Comparison of ENCODE assay signal across 11 cellular contexts in genomic region chr2:208356420-208356819, GRCh38. TPM values are rescaled to one million over a fixed set of nuclear protein-coding genes. Genes with fewer than 3 reads are reported as not detected.
A peak's percentile ranks its signal among the peaks of the same experiment; 100 is the strongest.
DNase-seq lines count a peak whose midpoint lies in the region; ATAC-seq, FAIRE-seq and TF ChIP-seq lines count a peak whose summit lies in the region.
"Not testable (repeated sequence)": the region's sequence is repeated elsewhere in the genome, so short reads cannot be mapped to it uniquely, and the experiment has no call there.
"Had no signal": no experiment of that assay in that cellular context is flagged by ENCODE, and none has a peak within 500 bp of the region (broad histone marks: within the 10 kb centered on the region; RNA-seq: fewer than 3 reads in every experiment).

No MANE protein-coding gene starts in this region.

- POLR2A ChIA-PET in CD4-positive, alpha-beta T cell (lab: Charles Lee); naive thymus-derived CD8-positive, alpha-beta T cell (lab: Charles Lee): not testable (repeated sequence)

- H3K4me1 Mint-ChIP-seq in CD4-positive, alpha-beta T cell (ENCODE audit: low read depth); activated naive CD8-positive, alpha-beta T cell (ENCODE audit: low read depth); effector memory CD8-positive, alpha-beta T cell (ENCODE audit: low read depth in 2 of 2); naive thymus-derived CD8-positive, alpha-beta T cell; stimulated activated naive B cell treated with anti-CD40 and anti-IgM and Interleukin-4, amounts not matched to agents 10 μg/mL and 1 μg/mL and 100 μg/mL, for 72 hours: not testable (repeated sequence)

- not testable (repeated sequence) for DNase-seq in CD4-positive, alpha-beta T cell; RCC 7860 (ENCODE audit: low spot score); effector memory CD8-positive, alpha-beta T cell; naive thymus-derived CD8-positive, alpha-beta T cell; stimulated activated naive B cell treated with anti-CD40 and anti-IgM and Interleukin-4, amounts not matched to agents 10 μg/mL and 1 μg/mL and 100 μg/mL, for 72 hours
- DNase-seq in iris pigment epithelial cell (ENCODE audit: low read depth): peak; percentile 36

- peak; percentile 23 for FAIRE-seq in RCC 7860 (lab: Jason Lieb, UNC)

- CTCF ChIA-PET in CD4-positive, alpha-beta T cell (lab: Charles Lee): interaction anchor here (1.3 kb wide), 1 partner anchor 10 kb away, joined by 4 read pairs; no protein-coding TSS in a partner anchor

- intact Hi-C loops in CD4-positive, alpha-beta T cell (cut with DNase I, micrococcal nuclease): not testable (repeated sequence)

- not testable (repeated sequence) for H3K27me3 ChIP-seq in CD4-positive, alpha-beta T cell (ENCODE audit: control insufficient read depth, insufficient read depth, low read length)

- not testable (repeated sequence) for ATAC-seq in CD4-positive, alpha-beta T cell (ENCODE audit: poor library complexity); effector memory CD8-positive, alpha-beta T cell (replicated peaks); naive thymus-derived CD8-positive, alpha-beta T cell; stimulated activated naive B cell treated with anti-CD40 and anti-IgM and Interleukin-4, amounts not matched to agents 10 μg/mL and 1 μg/mL and 100 μg/mL, for 72 hours (replicated peaks)

- not testable (repeated sequence) for H3K9me3 ChIP-seq in CD4-positive, alpha-beta T cell (ENCODE audit: control insufficient read depth, low read length)

- peak overlapping the region; percentile 76 for H3K27ac Mint-ChIP-seq in CD4-positive, alpha-beta T cell
- peak overlapping the region; percentile 46 for H3K27ac Mint-ChIP-seq in activated naive CD8-positive, alpha-beta T cell
- peak overlapping the region; percentile 17 to 70 for H3K27ac Mint-ChIP-seq in effector memory CD8-positive, alpha-beta T cell
- H3K27ac Mint-ChIP-seq in naive thymus-derived CD8-positive, alpha-beta T cell: peak overlapping the region; percentile 19 to 91 (median 74)
- peak overlapping the region; percentile 56 for H3K27ac Mint-ChIP-seq in stimulated activated naive B cell treated with anti-CD40 and anti-IgM and Interleukin-4, amounts not matched to agents 10 μg/mL and 1 μg/mL and 100 μg/mL, for 72 hours

- H3K4me3 Mint-ChIP-seq in CD4-positive, alpha-beta T cell; activated naive CD8-positive, alpha-beta T cell; effector memory CD8-positive, alpha-beta T cell; naive thymus-derived CD8-positive, alpha-beta T cell; stimulated activated naive B cell treated with anti-CD40 and anti-IgM and Interleukin-4, amounts not matched to agents 10 μg/mL and 1 μg/mL and 100 μg/mL, for 72 hours: not testable (repeated sequence)

- H3K27me3 Mint-ChIP-seq in CD4-positive, alpha-beta T cell; activated naive CD8-positive, alpha-beta T cell; effector memory CD8-positive, alpha-beta T cell; naive thymus-derived CD8-positive, alpha-beta T cell; stimulated activated naive B cell treated with anti-CD40 and anti-IgM and Interleukin-4, amounts not matched to agents 10 μg/mL and 1 μg/mL and 100 μg/mL, for 72 hours: not testable (repeated sequence)

- H3K27ac ChIP-seq in CD4-positive, alpha-beta T cell (ENCODE audit: low read depth, low read length): not testable (repeated sequence)

- not testable (repeated sequence) for H3K9me3 Mint-ChIP-seq in CD4-positive, alpha-beta T cell; activated naive CD8-positive, alpha-beta T cell (ENCODE audit: low read depth); effector memory CD8-positive, alpha-beta T cell; naive thymus-derived CD8-positive, alpha-beta T cell; stimulated activated naive B cell treated with anti-CD40 and anti-IgM and Interleukin-4, amounts not matched to agents 10 μg/mL and 1 μg/mL and 100 μg/mL, for 72 hours

- not testable (repeated sequence) for TF ChIP-seq CTCF in CD4-positive, alpha-beta T cell (IDR thresholded peaks at IDR 0.05)

- peaks cover 67% of the 10 kb centered on the region for H3K36me3 Mint-ChIP-seq in CD4-positive, alpha-beta T cell (ENCODE audit: low read depth)
- H3K36me3 Mint-ChIP-seq in activated naive CD8-positive, alpha-beta T cell: peaks cover 18% of the 10 kb centered on the region
- peaks cover 50% of the 10 kb centered on the region for H3K36me3 Mint-ChIP-seq in effector memory CD8-positive, alpha-beta T cell (ENCODE audit: insufficient read depth)
- H3K36me3 Mint-ChIP-seq in naive thymus-derived CD8-positive, alpha-beta T cell: peaks cover 0 to 61% (median 21%) of the 10 kb centered on the region in 3 donors
- peaks cover 32 to 44% of the 10 kb centered on the region in 2 donors for H3K36me3 Mint-ChIP-seq in stimulated activated naive B cell treated with anti-CD40 and anti-IgM and Interleukin-4, amounts not matched to agents 10 μg/mL and 1 μg/mL and 100 μg/mL, for 72 hours

RNA-seq across cellular contexts. Expression of gene PTH2R, which starts 50.2 kb away (rescaled TPM):
- total RNA-seq in CD4-positive, alpha-beta T cell: not detected
- under 1 TPM in 1 of 2 experiments, not detected in 1; 0.25 TPM for total RNA-seq in naive thymus-derived CD8-positive, alpha-beta T cell
- polyA plus RNA-seq in naive thymus-derived CD8-positive, alpha-beta T cell: under 1 TPM in 1 of 3 donors, not detected in 2; 0.09 TPM
- total RNA-seq: A172; CD8-positive, alpha-beta memory T cell; HT-29; MCF 10A had no signal
- polyA plus RNA-seq: CD8-positive, alpha-beta memory T cell had no signal
